1 cellular context compared by ENCODE assay signal in genomic region chr1:24683713-24684162, GRCh38.
TF ChIP-seq lines count a peak whose summit lies in the region.

No MANE protein-coding gene starts in this region.

TF ChIP-seq in HCT116, 20 proteins besides CTCF, POLR2A, EP300 and RAD21 (continued from another document):
- TF ChIP-seq FOSL1 (IDR thresholded peaks at IDR 0.05; ENCODE audit: low read depth) (peak; percentile 90), ZNF274 (IDR thresholded peaks at IDR 0.05; ENCODE audit: low read depth, low read length) (no peak), ATF3 (IDR thresholded peaks at IDR 0.05) (no peak), YY1 (IDR thresholded peaks at IDR 0.05; ENCODE audit: extremely low read depth, insufficient replicate concordance, low read depth, low read length) (peak; percentile 63), SRF (IDR thresholded peaks at IDR 0.05; ENCODE audit: low read depth) (peak; percentile 61), CBX3 (IDR thresholded peaks at IDR 0.05; ENCODE audit: low read depth) (peak; percentile 87; the same call in 1 of the 2 replicates), POLR2AphosphoS5 (IDR thresholded peaks at IDR 0.05; ENCODE audit: low read depth, low read length) (peak; percentile 70), SIN3A (IDR thresholded peaks at IDR 0.05; ENCODE audit: low read depth) (no peak; the same call in 1 of the 2 replicates), EGR1 (IDR thresholded peaks at IDR 0.05; ENCODE audit: low read depth) (0 out of 2 replicates have a peak, but pooled peaks have one; percentile 19), EZH2 (IDR thresholded peaks at IDR 0.05) (no peak), SP1 (IDR thresholded peaks at IDR 0.05; ENCODE audit: low read depth) (peak; percentile 86), JUND (IDR thresholded peaks at IDR 0.05) (peak; percentile 91)
